In genomic region chr16:1915732-1916653, GRCh38 we compare ENCODE assay signal across 34 cellular contexts. TPM values are rescaled to one million over a fixed set of nuclear protein-coding genes. Genes with fewer than 3 reads are reported as not detected.
"Had no signal": no experiment of that assay in that cellular context is flagged by ENCODE, and none has a peak within 500 bp of the region (broad histone marks: within the 10 kb centered on the region; RNA-seq: fewer than 3 reads in every experiment).

No MANE protein-coding gene starts in this region.

- H3K4me3 ChIP-seq: coronary artery, gastroesophageal sphincter, heart left ventricle, hepatocyte, left lung, mucosa of descending colon, right atrium auricular region, sigmoid colon, stomach, testis, tibial nerve, upper lobe of left lung had no signal

- ATAC-seq: effector memory CD8-positive, alpha-beta T cell; gastroesophageal sphincter; heart left ventricle; left cardiac atrium; left lung; mucosa of descending colon; natural killer cell treated with Interleukin-12 subunit alpha and Interleukin-12 subunit beta and Interleukin-15 and Interleukin-18, amount 100 ng/mL, for 72 hours; stimulated activated effector memory CD8-positive, alpha-beta T cell treated with anti-CD3 and anti-CD28 coated beads, Interleukin-12 subunit alpha, Interleukin-12 subunit beta, amount 100 ng/mL, for 72 hours had no signal

- H3K27ac ChIP-seq: coronary artery, gastroesophageal sphincter, heart left ventricle, hepatocyte, left lung, neutrophil, parathyroid adenoma, right atrium auricular region, sigmoid colon, stomach, testis, tibial nerve, upper lobe of left lung had no signal

- H3K4me2 ChIP-seq: hepatocyte had no signal

- H3K36me3 ChIP-seq: gastroesophageal sphincter, heart left ventricle, left lung, neutrophil, right atrium auricular region, sigmoid colon, stomach, tibial nerve, upper lobe of left lung had no signal

- DNase-seq: dermis blood vessel endothelial cell; effector memory CD8-positive, alpha-beta T cell; foreskin fibroblast; heart left ventricle; left cardiac atrium; mesenchymal stem cell; mucosa of descending colon; naive B cell; sigmoid colon; stimulated activated CD4-positive, alpha-beta T cell treated with anti-CD3 and anti-CD28 coated beads, Interleukin-2, amount 100 ng/mL, for 24 hours; stimulated activated CD4-positive, alpha-beta T cell treated with anti-CD3 and anti-CD28 coated beads, Interleukin-4, amount 100 ng/mL, for 24 hours; stimulated activated naive CD4-positive, alpha-beta T cell treated with Interleukin-2 at 50 U/mL for 16 hours; stomach; testis had no signal

- H3K4me1 ChIP-seq: parathyroid adenoma had no signal

- H3K9me3 ChIP-seq: gastroesophageal sphincter, heart left ventricle, left lung, mucosa of descending colon, neutrophil, right atrium auricular region, sigmoid colon, stomach, testis, tibial nerve, upper lobe of left lung had no signal

- H3K27me3 ChIP-seq: testis had no signal

- H2AFZ ChIP-seq: hepatocyte, parathyroid adenoma had no signal

- H3K79me2 ChIP-seq: hepatocyte, parathyroid adenoma had no signal

- FAIRE-seq: endometrium, urothelium cell line had no signal

- H3K9ac ChIP-seq: parathyroid adenoma had no signal

RNA-seq across cellular contexts. Expression of gene HS3ST6, which starts 2.2 kb away (rescaled TPM):
- total RNA-seq: dermis blood vessel endothelial cell; gastroesophageal sphincter; heart left ventricle; hepatocyte; left cardiac atrium; lung microvascular endothelial cell; natural killer cell treated with Interleukin-12 subunit alpha and Interleukin-12 subunit beta and Interleukin-15 and Interleukin-18, amount 100 ng/mL, for 72 hours; omental fat pad; right atrium auricular region; sigmoid colon; skeletal muscle tissue; stomach; subcutaneous adipose tissue; tibial nerve had no signal
- polyA plus RNA-seq: heart left ventricle had no signal

RNA-seq across cellular contexts. Expression of gene RPL3L, which starts 38.5 kb away (rescaled TPM):
- total RNA-seq: dermis blood vessel endothelial cell, gastroesophageal sphincter, hepatocyte, kidney epithelial cell, lung microvascular endothelial cell, mesothelial cell of epicardium, mucosa of descending colon, omental fat pad, progenitor cell of endocrine pancreas, sigmoid colon, stomach, subcutaneous adipose tissue, tibial nerve, upper lobe of left lung had no signal

RNA-seq across cellular contexts. Expression of gene MEIOB, which starts 44.0 kb away (rescaled TPM):
- total RNA-seq: dermis blood vessel endothelial cell; gastroesophageal sphincter; heart left ventricle; hepatocyte; left lung; lung microvascular endothelial cell; mesothelial cell of epicardium; mucosa of descending colon; natural killer cell treated with Interleukin-12 subunit alpha and Interleukin-12 subunit beta and Interleukin-15 and Interleukin-18, amount 100 ng/mL, for 72 hours; progenitor cell of endocrine pancreas; right atrium auricular region; sigmoid colon; stomach; subcutaneous adipose tissue; tibial nerve had no signal
- polyA plus RNA-seq: heart left ventricle had no signal
